Comparison of ENCODE assay signal across 19 cellular contexts in the genomic region with DNA sequence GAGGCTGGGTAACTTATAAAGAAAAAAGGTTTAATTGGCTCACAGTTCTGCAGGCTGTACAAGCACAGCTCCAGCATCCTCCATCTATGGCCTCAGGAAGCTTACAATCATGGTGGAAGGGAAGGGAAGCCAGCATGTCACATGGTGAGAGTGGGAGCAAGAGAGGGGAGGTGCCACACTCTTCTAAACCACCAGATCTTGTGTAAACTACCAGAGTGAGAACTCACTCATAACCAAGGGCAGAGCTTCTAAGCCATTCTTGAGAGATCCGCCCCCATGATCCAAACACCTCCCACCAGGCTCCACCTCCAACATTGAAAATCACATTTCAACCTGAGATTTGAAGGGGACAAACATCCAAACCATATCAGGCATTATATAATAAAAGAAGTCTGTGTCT.
"Had no signal": no experiment of that assay in that cellular context is flagged by ENCODE, and none has a peak within 500 bp of the region (broad histone marks: within the 10 kb centered on the region; RNA-seq: fewer than 3 reads in every experiment).

No MANE protein-coding gene starts in this region.

- H3K36me3 ChIP-seq: lower lobe of right lung, neutrophil, right atrium auricular region, sigmoid colon, stomach, thoracic aorta had no signal

- H3K27me3 ChIP-seq: foreskin keratinocyte, neutrophil, right atrium auricular region, sigmoid colon, stomach had no signal

- H3K4me3 ChIP-seq: left ventricle myocardium inferior, lower lobe of right lung, right atrium auricular region, sigmoid colon, stomach, thoracic aorta had no signal

- H3K4me1 Mint-ChIP-seq: immature natural killer cell had no signal

- H3K9me3 ChIP-seq: neutrophil, thoracic aorta had no signal

- H3K36me3 Mint-ChIP-seq: type B pancreatic cell had no signal

- H3K4me3 Mint-ChIP-seq: effector memory CD8-positive, alpha-beta T cell; immature natural killer cell; memory B cell; naive thymus-derived CD4-positive, alpha-beta T cell had no signal

- H3K27ac Mint-ChIP-seq: effector memory CD8-positive, alpha-beta T cell; immature natural killer cell; memory B cell; naive thymus-derived CD4-positive, alpha-beta T cell; type B pancreatic cell had no signal

- DNase-seq: effector memory CD8-positive, alpha-beta T cell; foreskin keratinocyte; immature natural killer cell; left ventricle myocardium inferior; lower lobe of right lung; naive thymus-derived CD4-positive, alpha-beta T cell; posterior cingulate gyrus; sigmoid colon; small intestine; stimulated activated CD4-positive, alpha-beta T cell treated with anti-CD3 and anti-CD28 coated beads, Interleukin-12 subunit alpha, Interleukin-12 subunit beta, amount 100 ng/mL, for 4 hours; stimulated activated naive CD4-positive, alpha-beta T cell; stomach; substantia nigra had no signal

- H3K27ac ChIP-seq: epithelial cell of prostate, foreskin keratinocyte, lower lobe of right lung, neutrophil, sigmoid colon, stomach, thoracic aorta had no signal

- H3K27me3 Mint-ChIP-seq: effector memory CD8-positive, alpha-beta T cell; memory B cell; naive thymus-derived CD4-positive, alpha-beta T cell; type B pancreatic cell had no signal

- H3K9me3 Mint-ChIP-seq: effector memory CD8-positive, alpha-beta T cell had no signal
